Comparison of ENCODE assay signal across 26 cellular contexts in genomic region chr15:58386641-58387040, GRCh38. TPM values are rescaled to one million over a fixed set of nuclear protein-coding genes. Genes with fewer than 3 reads are reported as not detected.
"Had no signal": no experiment of that assay in that cellular context is flagged by ENCODE, and none has a peak within 500 bp of the region (broad histone marks: within the 10 kb centered on the region; RNA-seq: fewer than 3 reads in every experiment).

No MANE protein-coding gene starts in this region.

- H3K4me3 Mint-ChIP-seq: activated CD4-positive, alpha-beta memory T cell treated with anti-CD3 and anti-CD28 coated beads for 36 hours; activated CD4-positive, alpha-beta T cell treated with anti-CD3 and anti-CD28 coated beads, Interleukin-2, amount 10 ng/mL, durations not matched to agents 7 days and 5 days; activated naive CD4-positive, alpha-beta T cell treated with anti-CD3 and anti-CD28 coated beads for 36 hours; activated naive CD8-positive, alpha-beta T cell; activated T-helper 17 cell treated with anti-CD3 and anti-CD28 coated beads, Interleukin-2, amount 50 U/mL, for 72 hours had no signal

- H3K36me3 ChIP-seq: brain microvascular endothelial cell, cardiac muscle cell had no signal

- H3K36me3 Mint-ChIP-seq: activated CD4-positive, alpha-beta memory T cell treated with anti-CD3 and anti-CD28 coated beads for 36 hours; activated naive CD8-positive, alpha-beta T cell had no signal

- H3K4me3 ChIP-seq: cardiac muscle cell, SK-N-MC had no signal

- DNase-seq: activated CD4-positive, alpha-beta memory T cell treated with anti-CD3 and anti-CD28 coated beads for 36 hours; activated CD4-positive, alpha-beta T cell treated with anti-CD3 and anti-CD28 coated beads, Interleukin-2, amount 10 ng/mL, durations not matched to agents 7 days and 5 days; activated CD4-positive, CD25-positive, alpha-beta regulatory T cell; activated CD8-positive, alpha-beta memory T cell treated with anti-CD3 and anti-CD28 coated beads for 24 hours; activated gamma-delta T cell; activated naive CD4-positive, alpha-beta T cell treated with anti-CD3 and anti-CD28 coated beads for 36 hours; activated T-cell treated with anti-CD3 and anti-CD28 coated beads for 4 hours; activated T-cell treated with anti-CD3 and anti-CD28 coated beads, Interleukin-2, amount 50 U/mL, for 48 hours; NCI-H1048; NCI-H1930; NCI-H2171 treated with DMSO at 0.1 percent for 48 hours; NCI-H345; NCI-H510A; NCI-H526 treated with DMSO at 0.1 percent for 48 hours; NK-92 treated with Interleukin-12 subunit alpha and Interleukin-12 subunit beta, amount 100 ng/mL, for 24 hours; OCI-M1; RPMI8226; T-helper 1 cell had no signal

- H3K4me1 Mint-ChIP-seq: activated CD4-positive, alpha-beta T cell treated with anti-CD3 and anti-CD28 coated beads, Interleukin-2, amount 10 ng/mL, durations not matched to agents 7 days and 5 days; activated T-helper 17 cell treated with anti-CD3 and anti-CD28 coated beads, Interleukin-2, amount 50 U/mL, for 72 hours had no signal

- ATAC-seq: activated T-helper 17 cell treated with anti-CD3 and anti-CD28 coated beads, Interleukin-2, amount 50 U/mL, for 72 hours; Panc1; Right ventricle myocardium inferior had no signal

- H3K27me3 ChIP-seq: brain microvascular endothelial cell, cardiac muscle cell had no signal

- H3K27ac ChIP-seq: brain microvascular endothelial cell, cardiac muscle cell, SK-N-MC, VCaP had no signal

- H3K9me3 Mint-ChIP-seq: activated CD4-positive, alpha-beta memory T cell treated with anti-CD3 and anti-CD28 coated beads for 36 hours; activated CD4-positive, alpha-beta T cell treated with anti-CD3 and anti-CD28 coated beads, Interleukin-2, amount 10 ng/mL, durations not matched to agents 7 days and 5 days; activated naive CD4-positive, alpha-beta T cell treated with anti-CD3 and anti-CD28 coated beads for 36 hours; activated T-helper 17 cell treated with anti-CD3 and anti-CD28 coated beads, Interleukin-2, amount 50 U/mL, for 72 hours had no signal

- H3K27ac Mint-ChIP-seq: activated CD4-positive, alpha-beta memory T cell treated with anti-CD3 and anti-CD28 coated beads for 36 hours; activated CD4-positive, alpha-beta T cell treated with anti-CD3 and anti-CD28 coated beads, Interleukin-2, amount 10 ng/mL, durations not matched to agents 7 days and 5 days; activated naive CD4-positive, alpha-beta T cell treated with anti-CD3 and anti-CD28 coated beads for 36 hours; activated naive CD8-positive, alpha-beta T cell; activated T-helper 17 cell treated with anti-CD3 and anti-CD28 coated beads, Interleukin-2, amount 50 U/mL, for 72 hours had no signal

- H3K27me3 Mint-ChIP-seq: activated CD4-positive, alpha-beta memory T cell treated with anti-CD3 and anti-CD28 coated beads for 36 hours; activated CD4-positive, alpha-beta T cell treated with anti-CD3 and anti-CD28 coated beads, Interleukin-2, amount 10 ng/mL, durations not matched to agents 7 days and 5 days; activated naive CD8-positive, alpha-beta T cell; activated T-helper 17 cell treated with anti-CD3 and anti-CD28 coated beads, Interleukin-2, amount 50 U/mL, for 72 hours had no signal

RNA-seq across cellular contexts. Expression of gene LIPC, which starts 45.1 kb away (rescaled TPM):
- total RNA-seq: activated CD4-positive, alpha-beta memory T cell treated with anti-CD3 and anti-CD28 coated beads for 36 hours; cardiac muscle cell had no signal
